In genomic region chr17:8125947-8126305, GRCh38 we compare ENCODE assay signal across 9 cellular contexts. TPM values are rescaled to one million over a fixed set of nuclear protein-coding genes. Genes with fewer than 3 reads are reported as not detected.
A peak's percentile ranks its signal among the peaks of the same experiment; 100 is the strongest.
DNase-seq lines count a peak whose midpoint lies in the region; ATAC-seq and TF ChIP-seq lines count a peak whose summit lies in the region.
"Had no signal": no experiment of that assay in that cellular context is flagged by ENCODE, and none has a peak within 500 bp of the region (broad histone marks: within the 10 kb centered on the region; RNA-seq: fewer than 3 reads in every experiment).

No MANE protein-coding gene starts in this region.

- H3K9me3 ChIP-seq in iPS-18c (ENCODE audit: control insufficient read depth, insufficient read depth, low read length), result no peaks in the 10 kb centered on the region
- H3K9me3 ChIP-seq in stomach, result no peaks in the 10 kb centered on the region

- peaks cover 63 to 68% (median 66%) of the 10 kb centered on the region in 4 donors for H3K4me1 ChIP-seq in stomach

- H3K36me3 ChIP-seq in stomach, result no peaks in the 10 kb centered on the region

- TF ChIP-seq POLR2A in stomach (IDR thresholded peaks at IDR 0.05), result no peak

- H3K36me3 Mint-ChIP-seq in activated naive CD8-positive, alpha-beta T cell treated with anti-CD3 and anti-CD28 coated beads, Interleukin-2, amount 50 U/mL, for 24 hours (ENCODE audit: low read depth), result peaks cover 5% of the 10 kb centered on the region

- peak overlapping the region; percentile 83 for H3K4me3 ChIP-seq in Jurkat, Clone E6-1 (ENCODE audit: low read length)
- H3K4me3 ChIP-seq in iPS-18c (ENCODE audit: insufficient read depth, low read depth, low read length) (peak overlapping the region; percentile 48), stomach (peak overlapping the region; percentile 65 to 72 (median 68))

- DNase-seq in DMS53 (lab: John Stamatoyannopoulos, UW) (peak; percentile 83), stomach (no peak), NCI-H1436 (lab: John Stamatoyannopoulos, UW) (no peak), cerebellar nuclear complex (lab: John Stamatoyannopoulos, UW) (no peak)
- no peak for DNase-seq in Jurkat, Clone E6-1 (ENCODE audit: low read depth, low spot score)
- DNase-seq in activated naive CD8-positive, alpha-beta T cell treated with anti-CD3 and anti-CD28 coated beads, Interleukin-2, amount 50 U/mL, for 24 hours, result peak; percentile 53

- H3K27me3 ChIP-seq in stomach, result peaks cover 0 to 96% (median 50%) of the 10 kb centered on the region in 3 donors

- peak overlapping the region; percentile 93 for H3K4me3 Mint-ChIP-seq in activated naive CD8-positive, alpha-beta T cell treated with anti-CD3 and anti-CD28 coated beads, Interleukin-2, amount 50 U/mL, for 24 hours

- peak overlapping the region; percentile 97 for H3K27ac Mint-ChIP-seq in activated naive CD8-positive, alpha-beta T cell treated with anti-CD3 and anti-CD28 coated beads, Interleukin-2, amount 50 U/mL, for 24 hours

- peaks cover 51% of the 10 kb centered on the region for H3K4me1 Mint-ChIP-seq in activated naive CD8-positive, alpha-beta T cell treated with anti-CD3 and anti-CD28 coated beads, Interleukin-2, amount 50 U/mL, for 24 hours

- peaks cover 40% of the 10 kb centered on the region for H3K27me3 Mint-ChIP-seq in activated naive CD8-positive, alpha-beta T cell treated with anti-CD3 and anti-CD28 coated beads, Interleukin-2, amount 50 U/mL, for 24 hours

- TF ChIP-seq CTCF in stomach (IDR thresholded peaks at IDR 0.05), result no peak

- ATAC-seq in activated naive CD8-positive, alpha-beta T cell treated with anti-CD3 and anti-CD28 coated beads, Interleukin-2, amount 50 U/mL, for 24 hours, result no peak
- ATAC-seq in GM21723 (IDR thresholded peaks at IDR 0.05; ENCODE audit: unreplicated experiment), result no peak

- peak overlapping the region; percentile 22 to 81 (median 36) for H3K27ac ChIP-seq in stomach

- no peaks in the 10 kb centered on the region for H3K9me3 Mint-ChIP-seq in activated naive CD8-positive, alpha-beta T cell treated with anti-CD3 and anti-CD28 coated beads, Interleukin-2, amount 50 U/mL, for 24 hours

- 0 to 3% (median 1%) methylated on average over 19 of the region's 19 CpGs for WGBS in stomach, 5 donors

- TF ChIP-seq EP300 in stomach (IDR thresholded peaks at IDR 0.05), result no peak

- intact Hi-C loops in stomach (cut with DNase I; ENCODE audit: low total_unique reads), result no loop called here

RNA-seq across cellular contexts. Expression of gene HES7, which starts 2.0 kb away (rescaled TPM):
- polyA plus RNA-seq in Jurkat, Clone E6-1 (2012; ENCODE audit: insufficient read depth, insufficient read length), result 2.3 TPM
- not detected for total RNA-seq in stomach
- polyA plus RNA-seq in stomach, result under 1 TPM in 2 of 3 donors, not detected in 1; 0.58 to 0.92 TPM

RNA-seq across cellular contexts. Expression of gene ALOXE3, which starts 7.6 kb away (rescaled TPM):
- 0.38 TPM for polyA plus RNA-seq in Jurkat, Clone E6-1 (2012; ENCODE audit: insufficient read depth, insufficient read length)
- not detected for total RNA-seq in stomach
- polyA plus RNA-seq in stomach, result under 1 TPM in 2 of 3 donors, not detected in 1; 0.12 to 0.43 TPM
- total RNA-seq: T-helper 2 cell treated with Interferon-gamma antibody and Interleukin-4, amounts not matched to agents 100 ng/mL and 5 ng/mL, for 36 hours had no signal

RNA-seq across cellular contexts. Expression of gene PER1, which starts 26.3 kb away (rescaled TPM):
- polyA plus RNA-seq in Jurkat, Clone E6-1 (2012; ENCODE audit: insufficient read depth, insufficient read length), result 27.8 TPM
- total RNA-seq in stomach, result 100 to 1,000 TPM in 3 of 5 donors, 10 to 100 TPM in 2; 16.2 to 163 (median 137) TPM
- polyA plus RNA-seq in stomach, result 10 to 100 TPM; 47.2 to 69.4 (median 66.7) TPM

RNA-seq across cellular contexts. Expression of gene VAMP2, which starts 36.8 kb away (rescaled TPM):
- polyA plus RNA-seq in Jurkat, Clone E6-1 (2012; ENCODE audit: insufficient read depth, insufficient read length), result 42.6 TPM
- 100 to 1,000 TPM in 1 of 5 donors, 10 to 100 TPM in 2, 1 to 10 TPM in 2; 6.7 to 104 (median 17.3) TPM for total RNA-seq in stomach
- polyA plus RNA-seq in stomach, result 10 to 100 TPM; 32.4 to 58.8 (median 43.1) TPM

RNA-seq across cellular contexts. Expression of gene ALOX12B, which starts 38.4 kb away (rescaled TPM):
- polyA plus RNA-seq in Jurkat, Clone E6-1 (2012; ENCODE audit: insufficient read depth, insufficient read length), result 1.7 TPM
- not detected for total RNA-seq in stomach
- polyA plus RNA-seq in stomach, result under 1 TPM in 1 of 3 donors, not detected in 2; 0.88 TPM
- total RNA-seq: T-helper 2 cell treated with Interferon-gamma antibody and Interleukin-4, amounts not matched to agents 100 ng/mL and 5 ng/mL, for 36 hours had no signal

Comparison
In these comparisons a context has a peak if more than half of its experiments do, and no peak if none do; other contexts are left out.
1. DNase-seq: peak in DMS53 (single experiment) and activated naive CD8-positive, alpha-beta T cell treated with anti-CD3 and anti-CD28 coated beads, Interleukin-2, amount 50 U/mL, for 24 hours (single experiment); none in Jurkat, Clone E6-1 (single experiment), stomach (single experiment), NCI-H1436 (single experiment) and cerebellar nuclear complex (0 of 2).
2. Peak in every context shown above with its lines, with median percentiles within 50 percentile points of each other: H3K4me3 ChIP-seq.